In the genomic region with DNA sequence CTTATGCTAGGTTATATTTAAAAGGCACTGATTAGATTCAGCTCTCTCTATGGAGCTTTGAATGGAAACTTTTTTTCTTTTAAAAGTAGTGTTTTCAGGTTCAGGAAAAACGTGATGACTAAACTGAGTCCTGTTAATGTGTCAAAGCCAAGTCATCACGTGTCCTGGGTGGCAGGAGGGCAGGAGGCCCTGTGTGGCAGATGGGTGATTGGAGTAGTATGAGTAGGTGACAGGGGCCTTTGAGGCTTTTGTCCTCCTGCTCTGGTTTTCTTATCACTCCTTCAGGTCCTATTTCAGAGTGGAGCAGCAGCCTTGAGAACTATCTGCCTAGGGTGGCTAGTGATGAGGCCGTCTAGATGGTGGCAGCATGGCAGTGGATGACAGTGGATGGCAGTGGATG, we compare ENCODE assay signal across 23 cellular contexts. TPM values are rescaled to one million over a fixed set of nuclear protein-coding genes. Genes with fewer than 3 reads are reported as not detected.
DNase-seq lines count a peak whose midpoint lies in the region; TF ChIP-seq lines count a peak whose summit lies in the region.
"Had no signal": no experiment of that assay in that cellular context is flagged by ENCODE, and none has a peak within 500 bp of the region (broad histone marks: within the 10 kb centered on the region; RNA-seq: fewer than 3 reads in every experiment).

No MANE protein-coding gene starts in this region.

- H3K79me1 ChIP-seq in mesenchymal stem cell (replicated peaks; ENCODE audit: low read length, poor library complexity, severe bottlenecking), result no peaks in the 10 kb centered on the region

- no peak overlapping the region for H3K23ac ChIP-seq in mesenchymal stem cell (ENCODE audit: low read length in 2 of 2)

- H3K27ac ChIP-seq in mesenchymal stem cell (ENCODE audit: low read length, poor library complexity, severe bottlenecking), result no peak overlapping the region
- H3K27ac ChIP-seq: BLaER1, RWPE1 had no signal

- TF ChIP-seq CTCF in nephron progenitor cell (IDR thresholded peaks at IDR 0.05), result no peak

- H3K36me3 Mint-ChIP-seq in nephron progenitor cell (ENCODE audit: low read depth), result no peaks in the 10 kb centered on the region

- peaks cover 27 to 54% of the 10 kb centered on the region in 2 experiments for H3K27me3 ChIP-seq in mesenchymal stem cell (ENCODE audit: control insufficient read depth in 1 of 2, insufficient read depth in 1 of 2, low read length in 2 of 2)
- H3K27me3 ChIP-seq: BLaER1 had no signal

- H3K9me3 Mint-ChIP-seq in nephron progenitor cell, result no peaks in the 10 kb centered on the region

- no peak overlapping the region for H3K4me3 Mint-ChIP-seq in nephron progenitor cell
- H3K4me3 Mint-ChIP-seq: CD4-positive, CD25-positive, alpha-beta regulatory T cell had no signal

- H2AFZ ChIP-seq in mesenchymal stem cell (ENCODE audit: low read depth, low read length), result no peak overlapping the region

- peak; percentile 23 for DNase-seq in activated CD4-positive, alpha-beta T cell treated with anti-CD3 and anti-CD28 coated beads for 48 hours
- no peak for DNase-seq in activated CD4-positive, alpha-beta T cell treated with anti-CD3 and anti-CD28 coated beads for 1 hour
- peak; percentile 35 for DNase-seq in stimulated activated CD4-positive, alpha-beta T cell treated with anti-CD3 and anti-CD28 coated beads, Interleukin-1b, Interleukin-23, amount 100 ng/mL, for 48 hours
- no peak for DNase-seq in stimulated activated CD4-positive, alpha-beta T cell treated with anti-CD3 and anti-CD28 coated beads, Interleukin-12 subunit alpha, Interleukin-12 subunit beta, amount 100 ng/mL, for 4 hours
- DNase-seq in nephron progenitor cell (no peak), mesenchymal stem cell (no peak), DMS114 treated with DMSO at 0.1 percent for 48 hours (lab: John Stamatoyannopoulos, UW; ENCODE audit: unreplicated experiment) (no peak)
- DNase-seq: CD4-positive, CD25-positive, alpha-beta regulatory T cell; DMS79 treated with DMSO at 0.1 percent for 48 hours; GF-D8; HCEC 1CT; KG1; NCI-H1048; NCI-H1417; NCI-H1694; NCI-H2029 treated with DMSO at 0.1 percent for 48 hours; NCI-H2227 treated with DMSO at 0.1 percent for 48 hours; NCI-H526 treated with DMSO at 0.1 percent for 48 hours; SHP77 had no signal

- no peak overlapping the region for H3K4ac ChIP-seq in mesenchymal stem cell (ENCODE audit: low read depth in 1 of 2, low read length in 2 of 2)

- H3K4me2 ChIP-seq in mesenchymal stem cell (ENCODE audit: low read length, poor library complexity, severe bottlenecking), result no peak overlapping the region
- H3K4me2 ChIP-seq: BLaER1 had no signal

- no peak overlapping the region for H3K9ac ChIP-seq in mesenchymal stem cell (ENCODE audit: low read length)
- H3K9ac ChIP-seq: BLaER1 had no signal

- no peaks in the 10 kb centered on the region for H3K4me1 ChIP-seq in mesenchymal stem cell (ENCODE audit: control insufficient read depth, insufficient read depth, low read depth, low read length)

- peak overlapping the region; percentile 29 for H3K27ac Mint-ChIP-seq in nephron progenitor cell
- H3K27ac Mint-ChIP-seq: CD4-positive, CD25-positive, alpha-beta regulatory T cell had no signal

- H2BK15ac ChIP-seq in mesenchymal stem cell (ENCODE audit: low read depth, poor library complexity, severe bottlenecking), result no peak overlapping the region

- no peak overlapping the region for H2BK120ac ChIP-seq in mesenchymal stem cell (ENCODE audit: low read depth, low read length)

- H2BK12ac ChIP-seq in mesenchymal stem cell (ENCODE audit: low read length in 2 of 2), result no peak overlapping the region

- H3K27me3 Mint-ChIP-seq in nephron progenitor cell (ENCODE audit: low read depth, poor library complexity), result peaks cover 3% of the 10 kb centered on the region

- peaks cover 4% of the 10 kb centered on the region for H3K9me3 ChIP-seq in mesenchymal stem cell (ENCODE audit: control insufficient read depth, low read length)

- H2AK5ac ChIP-seq in mesenchymal stem cell (ENCODE audit: low read length, severe bottlenecking), result no peak overlapping the region

- H3K4me1 Mint-ChIP-seq in nephron progenitor cell, result peaks cover 51% of the 10 kb centered on the region

- no peak overlapping the region for H4K8ac ChIP-seq in mesenchymal stem cell (ENCODE audit: low read length)

- no peak overlapping the region for H2BK5ac ChIP-seq in mesenchymal stem cell (ENCODE audit: low read depth, low read length, poor library complexity, severe bottlenecking)

- no peaks in the 10 kb centered on the region for H3K36me3 ChIP-seq in mesenchymal stem cell (ENCODE audit: control insufficient read depth in 1 of 2, insufficient read depth in 2 of 2, low read depth in 1 of 2, low read length in 2 of 2)
- H3K36me3 ChIP-seq: BLaER1 had no signal

- 66% methylated on average over 3 of the region's 3 CpGs for WGBS in mesenchymal stem cell

- H3K14ac ChIP-seq in mesenchymal stem cell (ENCODE audit: low read length in 2 of 2), result no peak overlapping the region

- no peak overlapping the region for H3K18ac ChIP-seq in mesenchymal stem cell (ENCODE audit: low read depth in 1 of 2, low read length in 2 of 2)

- H3K4me3 ChIP-seq in mesenchymal stem cell (ENCODE audit: insufficient read depth in 1 of 2, low read depth in 1 of 2, low read length in 2 of 2), result no peak overlapping the region
- H3K4me3 ChIP-seq: BLaER1 had no signal

- H4K91ac ChIP-seq in mesenchymal stem cell (ENCODE audit: low read length), result no peak overlapping the region

RNA-seq across cellular contexts. Expression of a gene that starts 17.7 kb away (rescaled TPM):
- not detected for polyA plus RNA-seq in mesenchymal stem cell (2013, experiment 1 of 2)
- polyA plus RNA-seq in mesenchymal stem cell (2013, experiment 2 of 2), result not detected
- polyA plus RNA-seq: AG04450; CD4-positive, CD25-positive, alpha-beta regulatory T cell; H1 had no signal

Comparison
In these comparisons a context has a peak if more than half of its experiments do, and no peak if none do; other contexts are left out.
1. DNase-seq: peak in activated CD4-positive, alpha-beta T cell treated with anti-CD3 and anti-CD28 coated beads for 48 hours (single experiment) and stimulated activated CD4-positive, alpha-beta T cell treated with anti-CD3 and anti-CD28 coated beads, Interleukin-1b, Interleukin-23, amount 100 ng/mL, for 48 hours (single experiment); none in activated CD4-positive, alpha-beta T cell treated with anti-CD3 and anti-CD28 coated beads for 1 hour (single experiment), stimulated activated CD4-positive, alpha-beta T cell treated with anti-CD3 and anti-CD28 coated beads, Interleukin-12 subunit alpha, Interleukin-12 subunit beta, amount 100 ng/mL, for 4 hours (single experiment), nephron progenitor cell (single experiment), mesenchymal stem cell (single experiment) and DMS114 treated with DMSO at 0.1 percent for 48 hours (single experiment).